In genomic region chr5:62431735-62432617, GRCh38 we compare ENCODE assay signal across 12 cellular contexts. TPM values are rescaled to one million over a fixed set of nuclear protein-coding genes. Genes with fewer than 3 reads are reported as not detected.
DNase-seq lines count a peak whose midpoint lies in the region; ATAC-seq and TF ChIP-seq lines count a peak whose summit lies in the region.
"Had no signal": no experiment of that assay in that cellular context is flagged by ENCODE, and none has a peak within 500 bp of the region (broad histone marks: within the 10 kb centered on the region; RNA-seq: fewer than 3 reads in every experiment).

No MANE protein-coding gene starts in this region.

- no peaks in the 10 kb centered on the region for H3K36me3 Mint-ChIP-seq in T-helper 17 cell (ENCODE audit: low read depth)
- H3K36me3 Mint-ChIP-seq in activated CD4-positive, alpha-beta memory T cell treated with anti-CD3 and anti-CD28 coated beads, Interleukin-2, amount 10 ng/mL, durations not matched to agents 7 days and 5 days (ENCODE audit: low read depth), result no peaks in the 10 kb centered on the region

- H3K36me3 ChIP-seq in heart left ventricle, result no peaks in the 10 kb centered on the region
- no peaks in the 10 kb centered on the region for H3K36me3 ChIP-seq in gastrocnemius medialis

- intact Hi-C loops in heart left ventricle (cut with DNase I) (no loop called here), gastrocnemius medialis (cut with DNase I; ENCODE audit: low total_unique reads) (no loop called here)

- H3K9me3 ChIP-seq in T-helper 17 cell (ENCODE audit: control insufficient read depth, low read length, poor library complexity, severe bottlenecking) (no peaks in the 10 kb centered on the region), heart left ventricle (no peaks in the 10 kb centered on the region), gastrocnemius medialis (no peaks in the 10 kb centered on the region)

- DNase-seq in GM04504 (ENCODE audit: low read depth), result peak; percentile 0
- no peak for DNase-seq in T-helper 17 cell
- peak in 1 of 5 donors; percentile 36 for DNase-seq in heart left ventricle
- peak; percentile 38 to 56 for DNase-seq in gastrocnemius medialis
- DNase-seq in activated CD4-positive, alpha-beta memory T cell treated with anti-CD3 and anti-CD28 coated beads, Interleukin-2, amount 10 ng/mL, durations not matched to agents 7 days and 5 days, result no peak
- no peak for DNase-seq in anterior cingulate cortex (lab: John Stamatoyannopoulos, UW)
- no peak for DNase-seq in NCI-H524 treated with DMSO at 0.1 percent for 48 hours (lab: John Stamatoyannopoulos, UW)
- no peak for DNase-seq in AML-193 (lab: John Stamatoyannopoulos, UW)
- DNase-seq: activated naive CD4-positive, alpha-beta T cell treated with anti-CD3 and anti-CD28 coated beads, Interleukin-2, amount 50 U/mL, for 16 hours; DMS153; KG1; kidney had no signal

- H3K27ac Mint-ChIP-seq in T-helper 17 cell, result peak overlapping the region; percentile 60
- no peak overlapping the region for H3K27ac Mint-ChIP-seq in activated CD4-positive, alpha-beta memory T cell treated with anti-CD3 and anti-CD28 coated beads, Interleukin-2, amount 10 ng/mL, durations not matched to agents 7 days and 5 days

- POLR2A ChIA-PET in activated CD4-positive, alpha-beta memory T cell treated with anti-CD3 and anti-CD28 coated beads, Interleukin-2, amount 10 ng/mL, durations not matched to agents 7 days and 5 days (lab: Charles Lee), result interaction anchor here (0.8 to 1.8 kb wide), 3 partner anchors 20 to 97 kb away, joined by 3 to 4 read pairs (median 3); partner anchors contain the start of genes DIMT1 and IPO11

- peak overlapping the region; percentile 53 to 77 (median 69) for H3K27ac ChIP-seq in heart left ventricle
- H3K27ac ChIP-seq in gastrocnemius medialis, result peak overlapping the region; percentile 54 to 84 (median 60)

- in situ Hi-C loops in gastrocnemius medialis (cut with MboI; ENCODE audit: low sequenced_read_pairs in 4 of 4), result no loop called here

- H3K27me3 ChIP-seq in heart left ventricle, result no peaks in the 10 kb centered on the region
- H3K27me3 ChIP-seq in gastrocnemius medialis, result no peaks in the 10 kb centered on the region

- peaks cover 17% of the 10 kb centered on the region for H3K4me1 Mint-ChIP-seq in T-helper 17 cell
- H3K4me1 Mint-ChIP-seq in activated CD4-positive, alpha-beta memory T cell treated with anti-CD3 and anti-CD28 coated beads, Interleukin-2, amount 10 ng/mL, durations not matched to agents 7 days and 5 days, result peaks cover 8% of the 10 kb centered on the region

- no peaks in the 10 kb centered on the region for H3K9me3 Mint-ChIP-seq in activated CD4-positive, alpha-beta memory T cell treated with anti-CD3 and anti-CD28 coated beads, Interleukin-2, amount 10 ng/mL, durations not matched to agents 7 days and 5 days

- CTCF ChIA-PET in activated CD4-positive, alpha-beta memory T cell treated with anti-CD3 and anti-CD28 coated beads, Interleukin-2, amount 10 ng/mL, durations not matched to agents 7 days and 5 days (lab: Charles Lee), result interaction anchor here (0.9 to 1.2 kb wide), 4 partner anchors 12 to 208 kb away, joined by 3 to 8 read pairs (median 3); no protein-coding TSS in a partner anchor

- peak overlapping the region in 7 of 12 donors; percentile 7 to 36 (median 16) for H3K4me3 ChIP-seq in heart left ventricle
- peak overlapping the region in 3 of 4 donors; percentile 5 to 27 (median 5) for H3K4me3 ChIP-seq in gastrocnemius medialis

- WGBS in heart left ventricle, 4 donors, result 51 to 54% (median 52%) methylated on average over 10 of the region's 10 CpGs

- H3K27me3 Mint-ChIP-seq in T-helper 17 cell, result no peaks in the 10 kb centered on the region
- H3K27me3 Mint-ChIP-seq in activated CD4-positive, alpha-beta memory T cell treated with anti-CD3 and anti-CD28 coated beads, Interleukin-2, amount 10 ng/mL, durations not matched to agents 7 days and 5 days, result no peaks in the 10 kb centered on the region

- H3K4me1 ChIP-seq in heart left ventricle (peaks cover 2 to 41% (median 26%) of the 10 kb centered on the region in 12 donors), gastrocnemius medialis (peaks cover 26 to 34% of the 10 kb centered on the region in 2 donors)

- TF ChIP-seq CTCF in heart left ventricle (IDR thresholded peaks at IDR 0.05), result no peak
- no peak for TF ChIP-seq CTCF in gastrocnemius medialis (IDR thresholded peaks at IDR 0.05 in 4 of 5, conservative IDR thresholded peaks at IDR 0.05 in 1 of 5)

- H3K4me3 Mint-ChIP-seq in T-helper 17 cell, result no peak overlapping the region
- no peak overlapping the region for H3K4me3 Mint-ChIP-seq in activated CD4-positive, alpha-beta memory T cell treated with anti-CD3 and anti-CD28 coated beads, Interleukin-2, amount 10 ng/mL, durations not matched to agents 7 days and 5 days

- TF ChIP-seq POLR2A in heart left ventricle (IDR thresholded peaks at IDR 0.05) (no peak), gastrocnemius medialis (IDR thresholded peaks at IDR 0.05) (no peak)

- ATAC-seq in T-helper 17 cell, result no peak
- peak; percentile 76 to 85 (median 82) for ATAC-seq in heart left ventricle
- peak; percentile 84 for ATAC-seq in gastrocnemius medialis

RNA-seq across cellular contexts. Expression of gene IPO11, which starts 19.4 kb away (rescaled TPM):
- total RNA-seq in T-helper 17 cell, result 10 to 100 TPM; 17.9 to 18.3 TPM
- 10 to 100 TPM; 25.1 to 40.4 (median 31.3) TPM for total RNA-seq in heart left ventricle
- 10 to 100 TPM in 1 of 2 donors, 1 to 10 TPM in 1; 8.2 to 20.5 TPM for polyA plus RNA-seq in heart left ventricle
- 10 to 100 TPM; 15.5 to 36.0 (median 20.1) TPM for total RNA-seq in gastrocnemius medialis
- total RNA-seq in activated CD4-positive, alpha-beta memory T cell treated with anti-CD3 and anti-CD28 coated beads, Interleukin-2, amount 10 ng/mL, durations not matched to agents 7 days and 5 days, result 10 to 100 TPM; 23.8 to 23.9 TPM

RNA-seq across cellular contexts. Expression of gene DIMT1, which starts 28.3 kb away (rescaled TPM):
- total RNA-seq in T-helper 17 cell, result 10 to 100 TPM; 16.5 to 20.0 TPM
- 10 to 100 TPM; 16.5 to 23.3 (median 18.4) TPM for total RNA-seq in heart left ventricle
- 10 to 100 TPM in 1 of 2 donors, 1 to 10 TPM in 1; 9.0 to 24.1 TPM for polyA plus RNA-seq in heart left ventricle
- total RNA-seq in gastrocnemius medialis, result 10 to 100 TPM; 13.5 to 28.3 (median 21.4) TPM
- 10 to 100 TPM; 28.9 to 33.6 TPM for total RNA-seq in activated CD4-positive, alpha-beta memory T cell treated with anti-CD3 and anti-CD28 coated beads, Interleukin-2, amount 10 ng/mL, durations not matched to agents 7 days and 5 days

Comparison
In these comparisons a context has a peak if more than half of its experiments do, and no peak if none do; other contexts are left out.
1. DNase-seq: peak in GM04504 (single experiment) and gastrocnemius medialis (2 of 2); none in T-helper 17 cell (0 of 3), activated CD4-positive, alpha-beta memory T cell treated with anti-CD3 and anti-CD28 coated beads, Interleukin-2, amount 10 ng/mL, durations not matched to agents 7 days and 5 days (single experiment), anterior cingulate cortex (0 of 58), NCI-H524 treated with DMSO at 0.1 percent for 48 hours (single experiment) and AML-193 (0 of 2).